12 cellular contexts compared by ENCODE assay signal in the genomic region with DNA sequence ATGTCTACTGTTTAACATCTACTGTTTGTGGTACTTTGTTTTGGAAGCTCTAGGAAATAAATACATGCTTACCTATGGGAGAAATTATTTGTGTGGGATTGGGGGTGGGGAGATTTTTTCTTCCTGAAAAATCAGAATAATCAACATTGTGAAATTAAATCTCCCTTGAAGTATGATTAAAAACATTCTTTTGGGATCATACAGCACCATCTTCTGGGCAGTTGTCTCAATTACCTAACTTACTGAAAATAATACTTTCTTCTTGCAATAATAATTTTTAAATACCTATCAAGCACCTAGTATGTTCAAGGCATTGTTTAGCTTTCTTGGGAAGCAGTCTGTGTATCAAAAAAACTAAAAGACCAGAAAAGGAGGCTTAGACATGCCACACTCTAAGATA.
DNase-seq lines count a peak whose midpoint lies in the region; ATAC-seq and TF ChIP-seq lines count a peak whose summit lies in the region.
"Had no signal": no experiment of that assay in that cellular context is flagged by ENCODE, and none has a peak within 500 bp of the region (broad histone marks: within the 10 kb centered on the region; RNA-seq: fewer than 3 reads in every experiment).

No MANE protein-coding gene starts in this region.

- H3K27ac Mint-ChIP-seq in GM23338 = no peak overlapping the region
- no peak overlapping the region for H3K27ac Mint-ChIP-seq in nephron
- H3K27ac Mint-ChIP-seq: activated naive CD8-positive, alpha-beta T cell treated with anti-CD3 and anti-CD28 coated beads for 36 hours had no signal

- no peaks in the 10 kb centered on the region for H3K79me2 ChIP-seq in GM23338 (replicated peaks; ENCODE audit: insufficient read depth)

- DNase-seq in GM23338 (ENCODE audit: low spot score) = peak; percentile 11
- DNase-seq in NCI-H1694 treated with DMSO at 0.1 percent for 48 hours (lab: John Stamatoyannopoulos, UW) = peak; percentile 43
- DNase-seq in dermis microvascular lymphatic vessel endothelial cell (ENCODE audit: low read depth in 2 of 2) = peak; percentile 26 to 33
- DNase-seq in SKM-1 (lab: John Stamatoyannopoulos, UW; ENCODE audit: unreplicated experiment) = no peak
- DNase-seq in activated effector memory CD4-positive, alpha-beta T cell treated with Interleukin-2 at 50 U/mL for 16 hours = no peak
- DNase-seq in HEK293T (ENCODE audit: extremely low spot score) = no peak
- DNase-seq: activated naive CD8-positive, alpha-beta T cell treated with anti-CD3 and anti-CD28 coated beads for 36 hours; NCI-H187; RPMI8226; sigmoid colon; T1000 had no signal

- H3K36me3 Mint-ChIP-seq in GM23338 (ENCODE audit: low read depth) (no peaks in the 10 kb centered on the region), nephron (ENCODE audit: low read depth) (no peaks in the 10 kb centered on the region)
- H3K36me3 Mint-ChIP-seq: activated naive CD8-positive, alpha-beta T cell treated with anti-CD3 and anti-CD28 coated beads for 36 hours had no signal

- H3K27me3 Mint-ChIP-seq in GM23338 (ENCODE audit: insufficient read depth, low read depth, poor library complexity) = peaks cover 2% of the 10 kb centered on the region
- peaks cover 4% of the 10 kb centered on the region for H3K27me3 Mint-ChIP-seq in nephron (ENCODE audit: low read depth)

- no peaks in the 10 kb centered on the region for H3K9me2 ChIP-seq in GM23338 (ENCODE audit: insufficient read depth)

- H3K4me3 Mint-ChIP-seq in GM23338 (no peak overlapping the region), nephron (no peak overlapping the region)
- H3K4me3 Mint-ChIP-seq: activated naive CD8-positive, alpha-beta T cell treated with anti-CD3 and anti-CD28 coated beads for 36 hours had no signal

- no peaks in the 10 kb centered on the region for H4K20me1 ChIP-seq in GM23338 (replicated peaks; ENCODE audit: insufficient read depth)

- peak in 1 of 2 experiments; percentile 63; a peak in 3 of 4 replicates for TF ChIP-seq CTCF in GM23338 (conservative IDR thresholded peaks at IDR 0.05; ENCODE audit: low read depth in 2 of 2)
- TF ChIP-seq CTCF in nephron (IDR thresholded peaks at IDR 0.05; ENCODE audit: unreplicated experiment in 3 of 3) = peak; percentile 33 to 45 (median 35)

- H3F3A ChIP-seq in GM23338 (replicated peaks; ENCODE audit: low read depth) = no peaks in the 10 kb centered on the region

- no peaks in the 10 kb centered on the region for H3K27me3 ChIP-seq in GM23338 (ENCODE audit: insufficient read depth)
- H3K27me3 ChIP-seq: sigmoid colon had no signal

- H3K4me2 ChIP-seq in GM23338 = no peak overlapping the region

- no peaks in the 10 kb centered on the region for H3K36me3 ChIP-seq in GM23338 (ENCODE audit: insufficient read depth)
- H3K36me3 ChIP-seq: sigmoid colon had no signal

- no peaks in the 10 kb centered on the region for H3K4me1 ChIP-seq in GM23338 (ENCODE audit: insufficient read depth)
- H3K4me1 ChIP-seq: sigmoid colon had no signal

- ATAC-seq in GM23338 = no peak

- peaks cover 4% of the 10 kb centered on the region; the same call in 2 of the 3 replicates for H3K4me1 Mint-ChIP-seq in GM23338
- no peaks in the 10 kb centered on the region for H3K4me1 Mint-ChIP-seq in nephron
- H3K4me1 Mint-ChIP-seq: activated naive CD8-positive, alpha-beta T cell treated with anti-CD3 and anti-CD28 coated beads for 36 hours had no signal

- POLR2A ChIA-PET in HEK293T (lab: Yijun Ruan, JAX) = interaction anchor here (0.5 kb wide), 1 partner anchor 9 kb away, joined by 3 read pairs; no protein-coding TSS in a partner anchor

- H3K27ac ChIP-seq in GM23338 (ENCODE audit: low read depth) = no peak overlapping the region
- H3K27ac ChIP-seq: sigmoid colon had no signal

- no peak overlapping the region for H2AFZ ChIP-seq in GM23338

- CTCF ChIA-PET in HEK293T (lab: Yijun Ruan, JAX) = no interaction called here

- H3K4me3 ChIP-seq in GM23338 = no peak overlapping the region
- H3K4me3 ChIP-seq: sigmoid colon had no signal

- H3K9me3 Mint-ChIP-seq in GM23338 = no peaks in the 10 kb centered on the region
- H3K9me3 Mint-ChIP-seq in nephron = peaks cover 3% of the 10 kb centered on the region
- H3K9me3 Mint-ChIP-seq: activated naive CD8-positive, alpha-beta T cell treated with anti-CD3 and anti-CD28 coated beads for 36 hours had no signal

TF ChIP-seq in GM23338, 12 proteins besides CTCF, POLR2A, EP300 and RAD21:
- TF ChIP-seq NANOG (IDR thresholded peaks at IDR 0.05; ENCODE audit: borderline replicate concordance) = no peak

TF ChIP-seq in HEK293T, 16 proteins besides CTCF, POLR2A, EP300 and RAD21:
- no peak for TF ChIP-seq L3MBTL2 (conservative IDR thresholded peaks at IDR 0.05)
- no peak for TF ChIP-seq SUZ12 (IDR thresholded peaks at IDR 0.05)
- TF ChIP-seq ARNT (IDR thresholded peaks at IDR 0.05) = no peak
- no peak for TF ChIP-seq FOXK2 (IDR thresholded peaks at IDR 0.05)
- no peak for TF ChIP-seq TARDBP (IDR thresholded peaks at IDR 0.05)
- TF ChIP-seq LEF1 (IDR thresholded peaks at IDR 0.05; ENCODE audit: borderline replicate concordance) = no peak
- no peak for TF ChIP-seq NFRKB (IDR thresholded peaks at IDR 0.05)
- no peak for TF ChIP-seq ZNF384 (IDR thresholded peaks at IDR 0.05)
- TF ChIP-seq ELF4 (IDR thresholded peaks at IDR 0.05) = no peak

Comparison
In these comparisons a context has a peak if more than half of its experiments do, and no peak if none do; other contexts are left out.
1. DNase-seq: peak in GM23338 (single experiment), NCI-H1694 treated with DMSO at 0.1 percent for 48 hours (single experiment) and dermis microvascular lymphatic vessel endothelial cell (2 of 2); none in SKM-1 (single experiment), activated effector memory CD4-positive, alpha-beta T cell treated with Interleukin-2 at 50 U/mL for 16 hours (single experiment) and HEK293T (single experiment).